ENCODE assay signal across 26 cellular contexts in genomic region chr16:13680021-13680672, GRCh38.
DNase-seq lines count a peak whose midpoint lies in the region; ATAC-seq, FAIRE-seq and TF ChIP-seq lines count a peak whose summit lies in the region.
"Had no signal": no experiment of that assay in that cellular context is flagged by ENCODE, and none has a peak within 500 bp of the region (broad histone marks: within the 10 kb centered on the region; RNA-seq: fewer than 3 reads in every experiment).

No MANE protein-coding gene starts in this region.

- H3K4me3 ChIP-seq in A673 (ENCODE audit: low read depth, low read length, poor library complexity, severe bottlenecking) (no peak overlapping the region), GM12878 (no peak overlapping the region), neural cell (ENCODE audit: low read length) (peak overlapping the region; percentile 40)
- no peak overlapping the region for H3K4me3 ChIP-seq in Jurkat, Clone E6-1 (ENCODE audit: low read length)

- TF ChIP-seq POLR2A in GM12878 (IDR thresholded peaks at IDR 0.05; ENCODE audit: low read depth, low read length): no peak

- BruUV-seq in A673 (replicated peaks; lab: Mats Ljungman, UMichigan) (no TSS peak), GM12878 (replicated peaks; lab: Mats Ljungman, UMichigan) (no TSS peak)

- H3K27me3 ChIP-seq in A673 (replicated peaks; ENCODE audit: insufficient read depth, low read depth, low read length, poor library complexity): no peaks in the 10 kb centered on the region
- no peaks in the 10 kb centered on the region for H3K27me3 ChIP-seq in GM12878 (replicated peaks in 1 of 2; ENCODE audit: control insufficient read depth in 2 of 2, insufficient read depth in 2 of 2, low read length in 1 of 2)
- no peaks in the 10 kb centered on the region for H3K27me3 ChIP-seq in neural cell (ENCODE audit: insufficient read depth, low read depth, low read length)

- H3K27ac Mint-ChIP-seq in stimulated activated naive CD8-positive, alpha-beta T cell treated with anti-CD3 and anti-CD28 coated beads, Interleukin-15, amount 100 ng/mL, for 72 hours: no peak overlapping the region
- H3K27ac Mint-ChIP-seq: activated CD8-positive, alpha-beta T cell treated with anti-CD3 and anti-CD28 coated beads for 36 hours; activated T-helper 1 cell treated with anti-CD3 and anti-CD28 coated beads, Interleukin-12 subunit alpha, Interleukin-12 subunit beta, Interleukin-2, Interleukin-4 antibody, amounts not matched to agents 30 ng/mL and 10 ng/mL and 1 ng/mL, durations not matched to agents 14 hours and 24 hours and 36 hours; dendritic cell treated with granulocyte-macrophage colony-stimulating factor and Interleukin-4, amounts not matched to agents 40 ng/mL and 50 ng/mL, for 4 days; mesothelial cell of epicardium; naive thymus-derived CD4-positive, alpha-beta T cell; stimulated activated naive CD8-positive, alpha-beta T cell treated with anti-CD3 and anti-CD28 coated beads, Interleukin-15, Interleukin-2, amounts not matched to agents 100 ng/mL and 50 ng/mL, for 24 hours; T-helper 2 cell treated with Interferon-gamma antibody and Interleukin-4, amounts not matched to agents 5 μg/mL and 100 μg/mL, for 36 hours had no signal

- RAD21 ChIA-PET in GM12878 (lab: Charles Lee; ENCODE audit: unreplicated experiment): no interaction called here

- H3F3A ChIP-seq in neural cell (ENCODE audit: insufficient read depth, low read length, poor library complexity, severe bottlenecking): no peaks in the 10 kb centered on the region

- H3K27ac ChIP-seq in A673 (ENCODE audit: low read depth, low read length, poor library complexity, severe bottlenecking) (no peak overlapping the region), GM12878 (ENCODE audit: control insufficient read depth, insufficient read depth) (no peak overlapping the region), neural cell (ENCODE audit: low read length) (peak overlapping the region; percentile 37)

- H3K9me3 ChIP-seq in A673 (ENCODE audit: low read depth, low read length, poor library complexity, severe bottlenecking) (no peaks in the 10 kb centered on the region), GM12878 (replicated peaks; ENCODE audit: control insufficient read depth, insufficient read depth, low read length) (no peaks in the 10 kb centered on the region), neural cell (ENCODE audit: low read length) (no peaks in the 10 kb centered on the region)

- TF ChIP-seq RAD21 in GM12878 (IDR thresholded peaks at IDR 0.05; ENCODE audit: insufficient read depth, low read depth, low read length) (no peak), neural cell (conservative IDR thresholded peaks at IDR 0.05) (no peak)

- H3K79me2 ChIP-seq in GM12878 (ENCODE audit: control insufficient read depth, insufficient read depth, low read length): no peaks in the 10 kb centered on the region
- H3K79me2 ChIP-seq in neural cell (replicated peaks; ENCODE audit: insufficient read depth, low read length): no peaks in the 10 kb centered on the region

- SMC1A ChIA-PET in GM12878 (lab: Charles Lee; ENCODE audit: uncharacterized antibody, unreplicated experiment): interaction anchor here (1.4 kb wide), 1 partner anchor 9 kb away, joined by 3 read pairs; no protein-coding TSS in a partner anchor

- no peaks in the 10 kb centered on the region for H4K20me1 ChIP-seq in GM12878 (ENCODE audit: control insufficient read depth, insufficient read depth)
- H4K20me1 ChIP-seq in neural cell (ENCODE audit: insufficient read depth): no peaks in the 10 kb centered on the region

- TF ChIP-seq CTCF in A673 (conservative IDR thresholded peaks at IDR 0.05; ENCODE audit: low read depth, low read length) (no peak), GM12878 (IDR thresholded peaks at IDR 0.05 in 2 of 3, conservative IDR thresholded peaks at IDR 0.05 in 1 of 3; ENCODE audit: control insufficient read depth in 2 of 3, extremely low read depth in 1 of 3, insufficient read depth in 1 of 3, low read depth in 3 of 3, low read length in 3 of 3) (no peak), neural cell (IDR thresholded peaks at IDR 0.05; ENCODE audit: poor library complexity, severe bottlenecking) (no peak)

- H3K9me3 Mint-ChIP-seq in stimulated activated naive CD8-positive, alpha-beta T cell treated with anti-CD3 and anti-CD28 coated beads, Interleukin-15, amount 100 ng/mL, for 72 hours: peaks cover 4 to 18% of the 10 kb centered on the region in 2 donors
- H3K9me3 Mint-ChIP-seq: dendritic cell treated with granulocyte-macrophage colony-stimulating factor and Interleukin-4, amounts not matched to agents 40 ng/mL and 50 ng/mL, for 4 days had no signal

- no peak for FAIRE-seq in GM12878 (lab: Jason Lieb, UNC)
- FAIRE-seq: keratinocyte, RCC 7860, urothelium cell line had no signal

- no peaks in the 10 kb centered on the region for H3K9me2 ChIP-seq in neural cell (ENCODE audit: insufficient read depth, low read length)

- no peak overlapping the region for H3K9ac ChIP-seq in GM12878 (ENCODE audit: control insufficient read depth, insufficient read depth, low read length)
- no peak overlapping the region for H3K9ac ChIP-seq in neural cell (ENCODE audit: low read length)

- peaks cover 10% of the 10 kb centered on the region for H3K27me3 Mint-ChIP-seq in stimulated activated naive CD8-positive, alpha-beta T cell treated with anti-CD3 and anti-CD28 coated beads, Interleukin-15, amount 100 ng/mL, for 72 hours
- H3K27me3 Mint-ChIP-seq: activated CD8-positive, alpha-beta T cell treated with anti-CD3 and anti-CD28 coated beads for 36 hours; central memory CD8-positive, alpha-beta T cell; dendritic cell treated with granulocyte-macrophage colony-stimulating factor and Interleukin-4, amounts not matched to agents 40 ng/mL and 50 ng/mL, for 4 days had no signal

- no peak for ATAC-seq in GM12878
- no peak for ATAC-seq in stimulated activated naive CD8-positive, alpha-beta T cell treated with anti-CD3 and anti-CD28 coated beads, Interleukin-15, amount 100 ng/mL, for 72 hours
- ATAC-seq: activated CD8-positive, alpha-beta T cell treated with anti-CD3 and anti-CD28 coated beads for 36 hours; naive thymus-derived CD4-positive, alpha-beta T cell had no signal

- no peaks in the 10 kb centered on the region for H3K4me1 Mint-ChIP-seq in stimulated activated naive CD8-positive, alpha-beta T cell treated with anti-CD3 and anti-CD28 coated beads, Interleukin-15, amount 100 ng/mL, for 72 hours
- H3K4me1 Mint-ChIP-seq: central memory CD8-positive, alpha-beta T cell; mesothelial cell of epicardium; naive thymus-derived CD4-positive, alpha-beta T cell had no signal

- POLR2A ChIA-PET in A673 (lab: Charles Lee; ENCODE audit: low non-redundant PET): no interaction called here
- POLR2A ChIA-PET in GM12878 (lab: Charles Lee): no interaction called here

- DNase-seq in A673 (ENCODE audit: low spot score) (peak; percentile 12), GM12878 (ENCODE audit: low read depth, low spot score) (no peak), DMS153 (lab: John Stamatoyannopoulos, UW) (no peak)
- DNase-seq in Jurkat, Clone E6-1 (ENCODE audit: low read depth, low spot score): peak; percentile 2
- DNase-seq in stimulated activated naive CD8-positive, alpha-beta T cell treated with anti-CD3 and anti-CD28 coated beads, Interleukin-15, amount 100 ng/mL, for 72 hours: no peak
- no peak for DNase-seq in central memory CD4-positive, alpha-beta T cell
- DNase-seq: activated CD8-positive, alpha-beta memory T cell treated with anti-CD3 and anti-CD28 coated beads, Interleukin-2, amount 50 U/mL, for 48 hours; activated CD8-positive, alpha-beta T cell treated with anti-CD3 and anti-CD28 coated beads for 36 hours; activated naive CD4-positive, alpha-beta T cell treated with Interleukin-2 at 50 U/mL for 16 hours; naive thymus-derived CD4-positive, alpha-beta T cell; NCI-H1048; NCI-H1694; NCI-H526; SIG-M5; stimulated activated CD4-positive, alpha-beta T cell treated with anti-CD3 and anti-CD28 coated beads, Interleukin-2, amount 100 ng/mL, for 24 hours; stimulated activated CD8-positive, alpha-beta memory T cell treated with anti-CD3 and anti-CD28 coated beads, Interleukin-4, amount 100 ng/mL, for 48 hours had no signal

- no peak overlapping the region for H3K4me2 ChIP-seq in GM12878 (ENCODE audit: control insufficient read depth, insufficient read depth)
- no peak overlapping the region for H3K4me2 ChIP-seq in neural cell (ENCODE audit: low read length)

- H3K4me1 ChIP-seq in A673 (ENCODE audit: insufficient read depth, low read length, poor library complexity, severe bottlenecking) (no peaks in the 10 kb centered on the region), GM12878 (ENCODE audit: control insufficient read depth, insufficient read depth, low read length) (no peaks in the 10 kb centered on the region)

- H2AFZ ChIP-seq in GM12878 (ENCODE audit: control insufficient read depth, low read depth, low read length) (no peak overlapping the region), neural cell (ENCODE audit: low read depth, low read length) (peak overlapping the region; percentile 34)

- H3K36me3 ChIP-seq in A673 (ENCODE audit: insufficient read depth, low read length, poor library complexity, severe bottlenecking): no peaks in the 10 kb centered on the region
- no peaks in the 10 kb centered on the region for H3K36me3 ChIP-seq in GM12878 (ENCODE audit: control insufficient read depth in 2 of 2, insufficient read depth in 2 of 2, low read length in 1 of 2)
- H3K36me3 ChIP-seq in neural cell (ENCODE audit: insufficient read depth, low read length): no peaks in the 10 kb centered on the region

- CTCF ChIA-PET in A673 (lab: Charles Lee) (no interaction called here), GM12878 (lab: Yijun Ruan, JAX) (interaction anchor here (0.6 kb wide), 1 partner anchor 133 kb away, joined by 3 read pairs; no protein-coding TSS in a partner anchor)

- intact Hi-C loops in A673 (cut with micrococcal nuclease; ENCODE audit: unreplicated experiment) (no loop called here), GM12878 (cut with micrococcal nuclease; ENCODE audit: unreplicated experiment) (no loop called here)

- in situ Hi-C loops in GM12878 (cut with MboI): no loop called here

- no peak for TF ChIP-seq EP300 in GM12878 (IDR thresholded peaks at IDR 0.05; ENCODE audit: borderline replicate concordance in 1 of 2, control insufficient read depth in 1 of 2, low read depth in 2 of 2, low read length in 2 of 2)
- TF ChIP-seq EP300 in neural cell (conservative IDR thresholded peaks at IDR 0.05; ENCODE audit: poor library complexity, severe bottlenecking): no peak

- no peak overlapping the region for H3K4me3 Mint-ChIP-seq in stimulated activated naive CD8-positive, alpha-beta T cell treated with anti-CD3 and anti-CD28 coated beads, Interleukin-15, amount 100 ng/mL, for 72 hours
- H3K4me3 Mint-ChIP-seq: activated CD8-positive, alpha-beta T cell treated with anti-CD3 and anti-CD28 coated beads for 36 hours; activated T-helper 1 cell treated with anti-CD3 and anti-CD28 coated beads, Interleukin-12 subunit alpha, Interleukin-12 subunit beta, Interleukin-2, Interleukin-4 antibody, amounts not matched to agents 30 ng/mL and 10 ng/mL and 1 ng/mL, durations not matched to agents 14 hours and 24 hours and 36 hours; central memory CD8-positive, alpha-beta T cell; dendritic cell treated with granulocyte-macrophage colony-stimulating factor and Interleukin-4, amounts not matched to agents 40 ng/mL and 50 ng/mL, for 4 days; mesothelial cell of epicardium; naive thymus-derived CD4-positive, alpha-beta T cell; stimulated activated naive CD8-positive, alpha-beta T cell treated with anti-CD3 and anti-CD28 coated beads, Interleukin-15, Interleukin-2, amounts not matched to agents 100 ng/mL and 50 ng/mL, for 24 hours; T-helper 2 cell treated with Interferon-gamma antibody and Interleukin-4, amounts not matched to agents 5 μg/mL and 100 μg/mL, for 36 hours had no signal

Comparison
In these comparisons a context has a peak if more than half of its experiments do, and no peak if none do; other contexts are left out.
1. DNase-seq: peak in A673 (single experiment) and Jurkat, Clone E6-1 (single experiment); none in GM12878 (single experiment), stimulated activated naive CD8-positive, alpha-beta T cell treated with anti-CD3 and anti-CD28 coated beads, Interleukin-15, amount 100 ng/mL, for 72 hours (0 of 2), DMS153 (single experiment) and central memory CD4-positive, alpha-beta T cell (single experiment).